Comparison of ENCODE assay signal across 8 cellular contexts in genomic region chr12:47963340-47964040, GRCh38. TPM values are rescaled to one million over a fixed set of nuclear protein-coding genes. Genes with fewer than 3 reads are reported as not detected.
DNase-seq lines count a peak whose midpoint lies in the region; ATAC-seq and TF ChIP-seq lines count a peak whose summit lies in the region.

A gene with protein sequence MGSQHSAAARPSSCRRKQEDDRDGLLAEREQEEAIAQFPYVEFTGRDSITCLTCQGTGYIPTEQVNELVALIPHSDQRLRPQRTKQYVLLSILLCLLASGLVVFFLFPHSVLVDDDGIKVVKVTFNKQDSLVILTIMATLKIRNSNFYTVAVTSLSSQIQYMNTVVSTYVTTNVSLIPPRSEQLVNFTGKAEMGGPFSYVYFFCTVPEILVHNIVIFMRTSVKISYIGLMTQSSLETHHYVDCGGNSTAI (plus strand): TSS chr12:47963596. CDS start chr12:47964237, 641 bp downstream.

- peak; percentile 44 for TF ChIP-seq POLR2A in right lobe of liver (IDR thresholded peaks at IDR 0.05)

- peak; percentile 97 for TF ChIP-seq CTCF in CD4-positive, alpha-beta T cell (IDR thresholded peaks at IDR 0.05)
- peak; percentile 88 to 99 (median 94) for TF ChIP-seq CTCF in right lobe of liver (IDR thresholded peaks at IDR 0.05)

- peaks cover 38% of the 10 kb centered on the region for H3K4me1 Mint-ChIP-seq in CD4-positive, alpha-beta T cell (ENCODE audit: low read depth)

- H3K27ac Mint-ChIP-seq in CD4-positive, alpha-beta T cell, result peak within 1 kb of the TSS; percentile 81

- intact Hi-C loops in CD4-positive, alpha-beta T cell (cut with DNase I, micrococcal nuclease), result loop anchor here (1.0 to 10.0 kb wide), 6 partner anchors 56 to 655 kb away; partner anchors contain the start of gene ZNF641 (in 1 of the 2)
- intact Hi-C loops in right lobe of liver (cut with DNase I), result no loop called here

- no peaks in the 10 kb centered on the region for H3K27me3 ChIP-seq in CD4-positive, alpha-beta T cell (ENCODE audit: control insufficient read depth, insufficient read depth, low read length)
- H3K27me3 ChIP-seq in duodenal mucosa (ENCODE audit: control insufficient read depth in 1 of 2, insufficient read depth in 2 of 2, low read length in 2 of 2), result no peaks in the 10 kb centered on the region
- H3K27me3 ChIP-seq in right lobe of liver, result no peaks in the 10 kb centered on the region

- H3K36me3 Mint-ChIP-seq in CD4-positive, alpha-beta T cell (ENCODE audit: low read depth), result peaks cover 44% of the 10 kb centered on the region

- no peaks in the 10 kb centered on the region for H3K9me3 Mint-ChIP-seq in CD4-positive, alpha-beta T cell

- CTCF ChIA-PET in CD4-positive, alpha-beta T cell (lab: Charles Lee), result interaction anchor here (0.5 to 3.7 kb wide), 14 partner anchors 9 to 224 kb away, joined by 3 to 16 read pairs (median 4); partner anchors contain the start of genes ASB8, SENP1, SLC48A1 and VDR

- peaks cover 21 to 27% of the 10 kb centered on the region in 2 donors for H3K4me1 ChIP-seq in duodenal mucosa (ENCODE audit: control insufficient read depth in 1 of 2, insufficient read depth in 2 of 2, low read length in 2 of 2)
- peaks cover 0 to 20% (median 0%) of the 10 kb centered on the region in 4 donors for H3K4me1 ChIP-seq in right lobe of liver

- no peak within 1 kb of the TSS for H3K27ac ChIP-seq in CD4-positive, alpha-beta T cell (ENCODE audit: low read depth, low read length)
- H3K27ac ChIP-seq in duodenal mucosa (ENCODE audit: low read depth, low read length) (no peak within 1 kb of the TSS), right lobe of liver (peak within 1 kb of the TSS; percentile 1 to 56 (median 24))

- 0% methylated on average over 22 of the region's 59 CpGs for WGBS in right lobe of liver (ENCODE audit: insufficient coverage, low coverage, low lambda C conversion rate, missing lambda C conversion rate)

- H3K4me3 Mint-ChIP-seq in CD4-positive, alpha-beta T cell, result peak within 1 kb of the TSS; percentile 95

- peak; percentile 84 to 92 (median 90) for DNase-seq in CD4-positive, alpha-beta T cell
- DNase-seq in NCI-H748 treated with DMSO at 0.1 percent for 48 hours (lab: John Stamatoyannopoulos, UW) (peak; percentile 92), right lobe of liver (peak; percentile 92 to 94 (median 93))
- DNase-seq in activated CD4-positive, alpha-beta T cell treated with anti-CD3 and anti-CD28 coated beads, Interleukin-2, amount 50 U/mL, for 48 hours, result peak; percentile 91
- peak; percentile 90 to 92 for DNase-seq in stimulated activated CD4-positive, alpha-beta T cell treated with anti-CD3 and anti-CD28 coated beads, Interleukin-4, amount 100 ng/mL, for 4 hours

- peak; percentile 97 for ATAC-seq in CD4-positive, alpha-beta T cell (ENCODE audit: poor library complexity)
- ATAC-seq in GM19395 (IDR thresholded peaks at IDR 0.05; ENCODE audit: unreplicated experiment) (peak; percentile 90), HG03565 (IDR thresholded peaks at IDR 0.05; ENCODE audit: unreplicated experiment) (peak; percentile 96), right lobe of liver (peak; percentile 98 to 99 (median 98))

- H3K36me3 ChIP-seq in duodenal mucosa (ENCODE audit: control insufficient read depth in 1 of 2, insufficient read depth in 2 of 2, low read length in 2 of 2), result peaks cover 12 to 19% of the 10 kb centered on the region in 2 donors
- H3K36me3 ChIP-seq in right lobe of liver, result peaks cover 0 to 13% (median 0%) of the 10 kb centered on the region in 4 donors

- no peaks in the 10 kb centered on the region for H3K9me3 ChIP-seq in CD4-positive, alpha-beta T cell (ENCODE audit: control insufficient read depth, low read length)
- H3K9me3 ChIP-seq in duodenal mucosa (ENCODE audit: control insufficient read depth in 1 of 2, low read length in 2 of 2) (no peaks in the 10 kb centered on the region), right lobe of liver (no peaks in the 10 kb centered on the region)

- H3K9ac ChIP-seq in duodenal mucosa (ENCODE audit: low read depth in 1 of 2, low read length in 2 of 2), result peak within 1 kb of the TSS; percentile 84 to 93

- peaks cover 6% of the 10 kb centered on the region for H3K27me3 Mint-ChIP-seq in CD4-positive, alpha-beta T cell

- POLR2A ChIA-PET in CD4-positive, alpha-beta T cell (lab: Charles Lee), result interaction anchor here (0.9 to 1.7 kb wide), 6 partner anchors 11 to 234 kb away, joined by 3 to 8 read pairs (median 5); partner anchors contain the start of genes ASB8 and VDR

- H3K4me3 ChIP-seq in duodenal mucosa (ENCODE audit: low read depth in 1 of 2, low read length in 2 of 2) (peak within 1 kb of the TSS; percentile 90 to 94), right lobe of liver (peak within 1 kb of the TSS; percentile 64 to 89 (median 82))

RNA-seq across cellular contexts. Expression of the gene that starts here (rescaled TPM):
- total RNA-seq in CD4-positive, alpha-beta T cell, result 10 to 100 TPM; 17.4 to 20.3 TPM
- 10 to 100 TPM; 13.8 to 55.6 (median 34.7) TPM for total RNA-seq in right lobe of liver

Comparison
In these comparisons a context has a peak if more than half of its experiments do, and no peak if none do; other contexts are left out.
1. H3K27ac ChIP-seq: peak in right lobe of liver (3 of 3); none in CD4-positive, alpha-beta T cell (single experiment) and duodenal mucosa (single experiment).
2. intact Hi-C loops: an anchor here in CD4-positive, alpha-beta T cell (1.0 to 10.0 kb wide); none called in right lobe of liver.
3. Peak in every context shown above with its lines, with median percentiles within 50 percentile points of each other: ATAC-seq and DNase-seq.